ENCODE assay signal across 9 cellular contexts in the genomic region with DNA sequence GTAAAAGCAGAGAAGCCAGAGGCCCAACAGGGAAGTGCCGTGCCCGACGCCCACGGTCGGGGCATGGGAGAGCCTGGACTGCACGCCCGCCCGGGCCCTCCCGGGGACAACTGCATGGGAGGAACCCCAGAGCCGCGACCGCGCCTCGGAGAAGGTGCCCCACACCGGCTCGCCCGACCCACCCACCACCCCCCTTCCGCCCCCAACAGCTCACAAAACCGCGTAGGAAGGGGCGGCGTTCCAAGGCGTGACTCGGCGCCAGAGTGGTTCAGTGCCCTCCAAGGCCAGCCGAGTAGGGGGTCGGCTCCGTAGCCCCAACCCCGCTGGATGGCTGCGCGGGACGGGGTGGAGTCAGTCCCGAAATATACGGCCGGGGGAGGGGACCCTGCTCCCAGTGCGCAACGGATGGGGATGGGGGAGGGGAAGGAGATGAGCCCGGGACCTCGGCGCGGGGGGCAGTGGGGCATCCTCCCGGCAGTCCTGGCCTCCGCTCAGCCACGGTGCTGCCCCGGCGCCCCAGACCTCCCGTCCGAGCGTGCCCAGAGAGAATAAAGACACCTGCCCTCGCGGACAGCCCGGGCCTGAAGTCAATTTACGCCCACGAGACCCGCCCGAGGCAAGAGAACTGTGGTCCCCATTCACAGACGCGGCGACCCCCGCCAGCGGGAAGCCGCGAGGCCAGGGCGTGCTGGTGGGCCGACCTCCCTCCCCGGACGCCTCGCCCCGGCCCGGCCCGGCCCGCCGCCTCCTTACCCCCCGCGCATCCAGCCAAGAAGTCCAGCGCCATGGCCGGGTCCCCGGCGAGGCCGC. TPM values are rescaled to one million over a fixed set of nuclear protein-coding genes. Genes with fewer than 3 reads are reported as not detected.
DNase-seq lines count a peak whose midpoint lies in the region; ATAC-seq and TF ChIP-seq lines count a peak whose summit lies in the region.
"Had no signal": no experiment of that assay in that cellular context is flagged by ENCODE, and none has a peak within 500 bp of the region (broad histone marks: within the 10 kb centered on the region; RNA-seq: fewer than 3 reads in every experiment).

No MANE protein-coding gene starts in this region.

- H3K4me1 Mint-ChIP-seq in activated CD4-positive, alpha-beta T cell treated with anti-CD3 and anti-CD28 coated beads, Interleukin-2, amount 10 ng/mL, durations not matched to agents 7 days and 5 days = peaks cover 16% of the 10 kb centered on the region
- H3K4me1 Mint-ChIP-seq in effector memory CD8-positive, alpha-beta T cell (ENCODE audit: low read depth in 2 of 2) = peaks cover 19 to 44% of the 10 kb centered on the region in 2 donors

- peak overlapping the region; percentile 70 for H3K4me3 Mint-ChIP-seq in activated CD4-positive, alpha-beta T cell treated with anti-CD3 and anti-CD28 coated beads, Interleukin-2, amount 10 ng/mL, durations not matched to agents 7 days and 5 days
- H3K4me3 Mint-ChIP-seq in effector memory CD8-positive, alpha-beta T cell = peak overlapping the region; percentile 82 to 92

- H3K27ac Mint-ChIP-seq in activated CD4-positive, alpha-beta T cell treated with anti-CD3 and anti-CD28 coated beads, Interleukin-2, amount 10 ng/mL, durations not matched to agents 7 days and 5 days = no peak overlapping the region
- H3K27ac Mint-ChIP-seq in effector memory CD8-positive, alpha-beta T cell = peak overlapping the region in 1 of 2 donors; percentile 88

- peak overlapping the region; percentile 93 for H3K4me3 ChIP-seq in thoracic aorta

- no peaks in the 10 kb centered on the region for H3K9me3 Mint-ChIP-seq in activated CD4-positive, alpha-beta T cell treated with anti-CD3 and anti-CD28 coated beads, Interleukin-2, amount 10 ng/mL, durations not matched to agents 7 days and 5 days
- H3K9me3 Mint-ChIP-seq in effector memory CD8-positive, alpha-beta T cell = no peaks in the 10 kb centered on the region

- ATAC-seq in HG03025 (IDR thresholded peaks at IDR 0.05; ENCODE audit: low FRiP score, unreplicated experiment) (peak; percentile 6), thoracic aorta (ENCODE audit: insufficient number of reproducible peaks, low FRiP score, low read depth) (no peak)
- ATAC-seq in effector memory CD8-positive, alpha-beta T cell (replicated peaks) = peak; percentile 61

- CTCF ChIA-PET in activated CD4-positive, alpha-beta T cell treated with anti-CD3 and anti-CD28 coated beads, Interleukin-2, amount 10 ng/mL, durations not matched to agents 7 days and 5 days (lab: Charles Lee) = interaction anchor here (1.0 to 1.3 kb wide), 4 partner anchors 10 to 70 kb away, joined by 3 to 4 read pairs (median 3); a partner anchor contains a TSS

- peak overlapping the region; percentile 62 to 78 for H3K27ac ChIP-seq in thoracic aorta

- H3K4me1 ChIP-seq in thoracic aorta (ENCODE audit: control insufficient read depth in 1 of 2, low read depth in 2 of 2) = peaks cover 0 to 23% of the 10 kb centered on the region in 2 donors

- H3K27me3 ChIP-seq in thoracic aorta (replicated peaks; ENCODE audit: insufficient read depth) = no peaks in the 10 kb centered on the region

- peaks cover 4% of the 10 kb centered on the region for H3K36me3 Mint-ChIP-seq in activated CD4-positive, alpha-beta T cell treated with anti-CD3 and anti-CD28 coated beads, Interleukin-2, amount 10 ng/mL, durations not matched to agents 7 days and 5 days (ENCODE audit: low read depth)
- peaks cover 19% of the 10 kb centered on the region for H3K36me3 Mint-ChIP-seq in effector memory CD8-positive, alpha-beta T cell (ENCODE audit: insufficient read depth)

- TF ChIP-seq CTCF in thoracic aorta (IDR thresholded peaks at IDR 0.05) = no peak

- POLR2A ChIA-PET in activated CD4-positive, alpha-beta T cell treated with anti-CD3 and anti-CD28 coated beads, Interleukin-2, amount 10 ng/mL, durations not matched to agents 7 days and 5 days (lab: Charles Lee) = no interaction called here

- no peaks in the 10 kb centered on the region for H3K36me3 ChIP-seq in thoracic aorta

- DNase-seq in D341Med (ENCODE audit: low spot score) (peak; percentile 68), myocyte (ENCODE audit: low read depth) (peak; percentile 34), thoracic aorta (ENCODE audit: low spot score) (no peak), SW480 (ENCODE audit: low spot score) (no peak), NCI-H2081 treated with DMSO at 0.1 percent for 48 hours (lab: John Stamatoyannopoulos, UW) (no peak)
- peak; percentile 24 for DNase-seq in activated CD4-positive, alpha-beta T cell treated with anti-CD3 and anti-CD28 coated beads, Interleukin-2, amount 10 ng/mL, durations not matched to agents 7 days and 5 days
- peak; percentile 20 to 54 (median 53) for DNase-seq in effector memory CD8-positive, alpha-beta T cell

- H3K9me3 ChIP-seq in thoracic aorta = no peaks in the 10 kb centered on the region

- H3K27me3 Mint-ChIP-seq in activated CD4-positive, alpha-beta T cell treated with anti-CD3 and anti-CD28 coated beads, Interleukin-2, amount 10 ng/mL, durations not matched to agents 7 days and 5 days = peaks cover 33% of the 10 kb centered on the region
- no peaks in the 10 kb centered on the region for H3K27me3 Mint-ChIP-seq in effector memory CD8-positive, alpha-beta T cell

RNA-seq across cellular contexts. Expression of gene SLC25A29, which starts 0.6 kb away (rescaled TPM):
- total RNA-seq in activated CD4-positive, alpha-beta T cell treated with anti-CD3 and anti-CD28 coated beads, Interleukin-2, amount 10 ng/mL, durations not matched to agents 7 days and 5 days = 1 to 10 TPM; 1.5 to 2.2 TPM
- 79.6 and 93.0 TPM in 2 replicates for total RNA-seq in myocyte
- 18.7 TPM for polyA plus RNA-seq in myocyte (2012)
- 10 to 100 TPM; 54.2 to 80.6 TPM for total RNA-seq in thoracic aorta

RNA-seq across cellular contexts. Expression of gene SLC25A47, which starts 17.5 kb away (rescaled TPM):
- not detected for total RNA-seq in activated CD4-positive, alpha-beta T cell treated with anti-CD3 and anti-CD28 coated beads, Interleukin-2, amount 10 ng/mL, durations not matched to agents 7 days and 5 days
- total RNA-seq in myocyte (not detected in 2 replicates), thoracic aorta (not detected)
- not detected for polyA plus RNA-seq in myocyte (2012)
- total RNA-seq: T-helper 1 cell treated with Interleukin-12 subunit alpha and Interleukin-12 subunit beta and Interleukin-4 antibody, amounts not matched to agents 30 ng/mL and 1 ng/mL, for 36 hours had no signal

Comparison
In these comparisons a context has a peak if more than half of its experiments do, and no peak if none do; other contexts are left out.
1. DNase-seq: peak in D341Med (single experiment), activated CD4-positive, alpha-beta T cell treated with anti-CD3 and anti-CD28 coated beads, Interleukin-2, amount 10 ng/mL, durations not matched to agents 7 days and 5 days (single experiment), effector memory CD8-positive, alpha-beta T cell (3 of 3) and myocyte (single experiment); none in thoracic aorta (single experiment), SW480 (single experiment) and NCI-H2081 treated with DMSO at 0.1 percent for 48 hours (single experiment).
2. RNA of gene SLC25A29, which starts 0.6 kb away (total RNA-seq): 79.6 to 93.0 TPM in myocyte and 54.2 to 80.6 TPM in thoracic aorta; 1.5 to 2.2 TPM in activated CD4-positive, alpha-beta T cell treated with anti-CD3 and anti-CD28 coated beads, Interleukin-2, amount 10 ng/mL, durations not matched to agents 7 days and 5 days; every median in the first group is over 10 times any median in the second.